In the genomic region with DNA sequence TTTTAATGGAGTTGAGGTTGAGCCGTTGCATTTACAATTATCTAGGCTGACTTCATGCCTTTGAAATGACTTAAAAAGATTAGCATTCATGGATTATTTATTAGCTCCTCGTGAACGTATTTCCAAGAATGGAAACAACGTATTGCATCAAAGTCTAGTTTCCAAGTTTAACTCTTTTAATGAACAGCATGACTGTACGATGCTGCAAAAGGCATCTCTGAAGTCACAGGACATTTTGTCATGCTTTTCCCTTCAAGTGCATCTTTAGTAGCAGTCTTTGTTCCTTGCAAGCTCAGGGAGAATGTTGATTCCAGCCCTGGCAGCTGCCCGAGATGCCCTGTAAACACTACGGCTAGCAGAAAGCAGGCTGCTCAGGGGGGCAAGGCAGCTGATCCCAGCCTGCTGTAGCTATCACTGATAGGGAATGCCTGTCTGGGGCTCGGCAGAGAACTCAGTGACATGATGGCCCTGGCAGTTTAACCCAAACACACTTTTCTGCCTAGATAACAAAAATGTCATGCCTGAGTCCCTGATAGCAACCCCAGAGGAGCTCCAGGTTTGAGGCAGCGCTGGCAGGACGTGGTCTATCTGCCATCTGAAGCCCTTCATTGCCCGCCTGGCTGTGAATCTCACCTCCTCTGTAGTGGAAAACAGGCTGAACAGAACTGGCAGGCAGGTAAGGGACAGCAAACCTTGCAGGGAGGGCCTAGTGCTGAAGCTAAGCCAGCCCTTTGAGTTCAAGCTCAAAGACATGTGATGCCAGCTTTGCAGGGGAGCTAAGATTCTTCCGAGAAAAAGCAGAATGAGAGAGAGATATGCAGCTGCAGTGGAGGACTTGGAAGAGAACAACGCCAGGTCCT, we compare ENCODE assay signal across 18 cellular contexts.
DNase-seq lines count a peak whose midpoint lies in the region; TF ChIP-seq lines count a peak whose summit lies in the region.
"Had no signal": no experiment of that assay in that cellular context is flagged by ENCODE, and none has a peak within 500 bp of the region (broad histone marks: within the 10 kb centered on the region; RNA-seq: fewer than 3 reads in every experiment).

No MANE protein-coding gene starts in this region.

- peaks cover 13% of the 10 kb centered on the region for H3K4me1 ChIP-seq in HEK293 (ENCODE audit: control insufficient read depth, insufficient read depth, low read length)
- peaks cover 8% of the 10 kb centered on the region for H3K4me1 ChIP-seq in OCI-LY7 (ENCODE audit: insufficient read depth, low read length, poor library complexity, severe bottlenecking)
- 0 out of 2 replicates have a peak, but pooled peaks cover 2% of the 10 kb centered on the region for H3K4me1 ChIP-seq in HAP-1
- H3K4me1 ChIP-seq: spleen, thyroid gland had no signal

- H3K27me3 ChIP-seq in HAP-1 (ENCODE audit: low read depth), result peaks cover 25% of the 10 kb centered on the region
- H3K27me3 ChIP-seq: thyroid gland had no signal

- no peaks in the 10 kb centered on the region for H3K9me2 ChIP-seq in OCI-LY7 (ENCODE audit: insufficient read depth, low read length)

- no peak overlapping the region for H3K4me2 ChIP-seq in OCI-LY7 (ENCODE audit: low read length)

- TF ChIP-seq CTCF in HEK293 (tag by site-specific recombination; IDR thresholded peaks at IDR 0.05) (no peak), OCI-LY7 (conservative IDR thresholded peaks at IDR 0.05; ENCODE audit: low read length) (no peak)

- intact Hi-C loops in OCI-LY7 (cut with micrococcal nuclease; ENCODE audit: unreplicated experiment), result no loop called here

- in situ Hi-C loops in HAP-1 (cut with MboI; ENCODE audit: low sequenced_read_pairs), result no loop called here

- no peak overlapping the region for H3K4me3 ChIP-seq in HEK293 (ENCODE audit: low read depth, low read length)
- H3K4me3 ChIP-seq in OCI-LY7 (ENCODE audit: low read depth, low read length, poor library complexity, severe bottlenecking), result no peak overlapping the region
- no peak overlapping the region for H3K4me3 ChIP-seq in HAP-1
- H3K4me3 ChIP-seq: spleen, thyroid gland had no signal

- H4K20me1 ChIP-seq in OCI-LY7 (ENCODE audit: insufficient read depth, low read length), result no peaks in the 10 kb centered on the region

- H3K79me2 ChIP-seq in OCI-LY7 (ENCODE audit: insufficient read depth, low read depth, low read length), result no peaks in the 10 kb centered on the region

- DNase-seq in COLO829 (ENCODE audit: low spot score) (peak; percentile 28), OCI-LY7 (ENCODE audit: low spot score) (no peak), iPS-NIHi7 (ENCODE audit: extremely low spot score) (peak; percentile 29), HT-29 (ENCODE audit: low spot score) (no peak), HAP-1 (ENCODE audit: low spot score in 2 of 2) (no peak), HPDE6-E6E7 (ENCODE audit: extremely low spot score) (no peak)
- DNase-seq in activated naive CD4-positive, alpha-beta T cell treated with anti-CD3 and anti-CD28 coated beads, Interleukin-2, amount 50 U/mL, for 16 hours, result no peak
- DNase-seq: CD8-positive, alpha-beta memory T cell; central memory CD4-positive, alpha-beta T cell; effector memory CD4-positive, alpha-beta T cell; GDM1; HFFc6; MM.1S; posterior cingulate gyrus; spleen; SW 1271; thyroid gland had no signal

- H2AFZ ChIP-seq in OCI-LY7 (ENCODE audit: low read length), result 0 out of 2 replicates have a peak overlapping the region, but pooled peaks have one; percentile 7

- CTCF ChIA-PET in HEK293 (lab: Yijun Ruan, JAX), result interaction anchor here (0.5 to 1.4 kb wide), 2 partner anchors 10 to 61 kb away, joined by 3 read pairs; no protein-coding TSS in a partner anchor
- CTCF ChIA-PET in OCI-LY7 (lab: Charles Lee; ENCODE audit: unreplicated experiment), result interaction anchor here (0.6 kb wide), 1 partner anchor 188 kb away, joined by 3 read pairs; no protein-coding TSS in a partner anchor

- BruUV-seq in OCI-LY7 (replicated peaks; lab: Mats Ljungman, UMichigan), result no TSS peak

- no peaks in the 10 kb centered on the region for H3K36me3 ChIP-seq in HEK293 (ENCODE audit: control insufficient read depth in 2 of 2, insufficient read depth in 1 of 2, low read length in 2 of 2)
- no peaks in the 10 kb centered on the region for H3K36me3 ChIP-seq in OCI-LY7 (ENCODE audit: insufficient read depth, low read length)
- H3K36me3 ChIP-seq in HAP-1 (replicated peaks), result no peaks in the 10 kb centered on the region
- H3K36me3 ChIP-seq: spleen, thyroid gland had no signal

- H3K27ac ChIP-seq in HEK293 (ENCODE audit: extremely low read depth, low read depth, low read length), result no peak overlapping the region
- H3K27ac ChIP-seq in OCI-LY7 (ENCODE audit: low read depth, low read length, poor library complexity, severe bottlenecking), result no peak overlapping the region
- H3K27ac ChIP-seq: spleen, thyroid gland had no signal

- H3K9me3 ChIP-seq in HEK293 (ENCODE audit: control insufficient read depth, insufficient read depth, low read depth, low read length) (no peaks in the 10 kb centered on the region), OCI-LY7 (ENCODE audit: low read length) (no peaks in the 10 kb centered on the region), HAP-1 (no peaks in the 10 kb centered on the region)
- H3K9me3 ChIP-seq: spleen, thyroid gland had no signal

- POLR2A ChIA-PET in HEK293 (lab: Yijun Ruan, JAX), result no interaction called here
- POLR2A ChIA-PET in OCI-LY7 (lab: Charles Lee), result interaction anchor here (0.7 to 2.3 kb wide), 3 partner anchors 24 to 472 kb away, joined by 3 to 5 read pairs (median 3); no protein-coding TSS in a partner anchor

TF ChIP-seq in HEK293, 187 proteins besides CTCF, POLR2A, EP300 and RAD21:
- TF ChIP-seq ZNF426 (tag by site-specific recombination; IDR thresholded peaks at IDR 0.05) (no peak), ZNF335 (tag by site-specific recombination; conservative IDR thresholded peaks at IDR 0.05) (peak; percentile 29; the same call in 1 of the 2 replicates)
TF ChIP-seq in HEK293: peak in this region for 1.

Comparison
In these comparisons a context has a peak if more than half of its experiments do, and no peak if none do; other contexts are left out.
1. DNase-seq: peak in COLO829 (single experiment) and iPS-NIHi7 (single experiment); none in OCI-LY7 (single experiment), HT-29 (single experiment), activated naive CD4-positive, alpha-beta T cell treated with anti-CD3 and anti-CD28 coated beads, Interleukin-2, amount 50 U/mL, for 16 hours (single experiment), HAP-1 (0 of 2) and HPDE6-E6E7 (single experiment).